ENCODE assay signal across 8 cellular contexts in the genomic region with DNA sequence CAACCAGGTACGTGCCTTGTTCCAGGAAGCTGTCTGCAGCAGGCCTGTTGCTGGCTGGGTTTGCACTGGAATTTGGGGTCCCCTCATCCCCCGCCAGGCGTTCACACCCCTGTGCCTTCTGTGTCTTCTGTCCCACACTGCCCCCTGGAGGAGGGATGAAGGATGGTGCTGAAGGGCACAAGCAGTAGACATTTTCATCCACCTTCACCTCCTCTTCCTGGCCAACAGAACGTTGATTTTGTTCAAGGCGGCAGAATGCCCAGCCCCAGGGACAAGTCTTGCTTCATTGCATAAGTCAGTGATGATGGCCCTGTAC.
DNase-seq lines count a peak whose midpoint lies in the region; ATAC-seq and TF ChIP-seq lines count a peak whose summit lies in the region.

No MANE protein-coding gene starts in this region.

- H3K27ac Mint-ChIP-seq in Caco-2 (ENCODE audit: unreplicated experiment), result no peak overlapping the region
- H3K27ac Mint-ChIP-seq in activated CD8-positive, alpha-beta memory T cell treated with anti-CD3 and anti-CD28 coated beads, Interleukin-2, amount 10 ng/mL, durations not matched to agents 7 days and 5 days, result no peak overlapping the region

- no peaks in the 10 kb centered on the region for H3K36me3 ChIP-seq in Caco-2 (ENCODE audit: control insufficient read depth, insufficient read depth, low read length)

- CTCF ChIA-PET in Caco-2 (lab: Charles Lee), result interaction anchor here (1.3 kb wide), 1 partner anchor 119 kb away, joined by 3 read pairs; no protein-coding TSS in a partner anchor
- CTCF ChIA-PET in activated CD8-positive, alpha-beta memory T cell treated with anti-CD3 and anti-CD28 coated beads, Interleukin-2, amount 10 ng/mL, durations not matched to agents 7 days and 5 days (lab: Charles Lee), result interaction anchor here (1.4 to 1.9 kb wide), 3 partner anchors 25 to 240 kb away, joined by 3 to 8 read pairs (median 5); no protein-coding TSS in a partner anchor

- peaks cover 51% of the 10 kb centered on the region for H3K4me1 ChIP-seq in Caco-2

- no peak overlapping the region for H3K4me3 ChIP-seq in Caco-2 (ENCODE audit: low read depth, low read length)
- H3K4me3 ChIP-seq in Jurkat, Clone E6-1 (ENCODE audit: low read length), result no peak overlapping the region
- H3K4me3 ChIP-seq in foreskin fibroblast (ENCODE audit: low read depth in 1 of 2, low read length in 2 of 2), result no peak overlapping the region

- no peaks in the 10 kb centered on the region for H3K36me3 Mint-ChIP-seq in Caco-2 (ENCODE audit: insufficient read depth, unreplicated experiment)
- H3K36me3 Mint-ChIP-seq in activated CD8-positive, alpha-beta memory T cell treated with anti-CD3 and anti-CD28 coated beads, Interleukin-2, amount 10 ng/mL, durations not matched to agents 7 days and 5 days, result no peaks in the 10 kb centered on the region

- H3K27me3 Mint-ChIP-seq in Caco-2 (ENCODE audit: insufficient read depth, unreplicated experiment), result no peaks in the 10 kb centered on the region
- no peaks in the 10 kb centered on the region for H3K27me3 Mint-ChIP-seq in activated CD8-positive, alpha-beta memory T cell treated with anti-CD3 and anti-CD28 coated beads, Interleukin-2, amount 10 ng/mL, durations not matched to agents 7 days and 5 days

- no peaks in the 10 kb centered on the region for H3K27me3 ChIP-seq in Caco-2 (replicated peaks; ENCODE audit: control insufficient read depth, insufficient read depth, low read length)

- no peaks in the 10 kb centered on the region for H3K9me3 ChIP-seq in Caco-2

- DNase-seq in Caco-2 (peak in 1 of 2 experiments; percentile 54), foreskin fibroblast (peak in 1 of 2 donors; percentile 16), NCI-H2081 (lab: John Stamatoyannopoulos, UW) (no peak), NOMO-1 treated with DMSO at 0.1 percent for 48 hours (lab: John Stamatoyannopoulos, UW; ENCODE audit: unreplicated experiment) (no peak)
- peak; percentile 51 for DNase-seq in Jurkat, Clone E6-1 (ENCODE audit: low read depth, low spot score)
- peak; percentile 60 for DNase-seq in activated CD8-positive, alpha-beta memory T cell treated with anti-CD3 and anti-CD28 coated beads, Interleukin-2, amount 10 ng/mL, durations not matched to agents 7 days and 5 days
- peak; percentile 56 to 62 for DNase-seq in stimulated activated CD4-positive, alpha-beta T cell treated with anti-CD3 and anti-CD28 coated beads, Interleukin-2, amount 100 ng/mL, for 24 hours

- peak; percentile 64 for ATAC-seq in activated CD8-positive, alpha-beta memory T cell treated with anti-CD3 and anti-CD28 coated beads, Interleukin-2, amount 10 ng/mL, durations not matched to agents 7 days and 5 days
- no peak for ATAC-seq in HG03342 (IDR thresholded peaks at IDR 0.05; ENCODE audit: unreplicated experiment)

- no peaks in the 10 kb centered on the region for H3K9me3 Mint-ChIP-seq in Caco-2 (ENCODE audit: unreplicated experiment)
- no peaks in the 10 kb centered on the region for H3K9me3 Mint-ChIP-seq in activated CD8-positive, alpha-beta memory T cell treated with anti-CD3 and anti-CD28 coated beads, Interleukin-2, amount 10 ng/mL, durations not matched to agents 7 days and 5 days (ENCODE audit: low read depth)

- no peak overlapping the region for H3K4me3 Mint-ChIP-seq in Caco-2 (ENCODE audit: unreplicated experiment)
- H3K4me3 Mint-ChIP-seq in activated CD8-positive, alpha-beta memory T cell treated with anti-CD3 and anti-CD28 coated beads, Interleukin-2, amount 10 ng/mL, durations not matched to agents 7 days and 5 days, result no peak overlapping the region

- no TSS peak for BruUV-seq in Caco-2 (replicated peaks; lab: Mats Ljungman, UMichigan)

- intact Hi-C loops in Caco-2 (cut with micrococcal nuclease; ENCODE audit: unreplicated experiment), result loop anchor here (1.0 to 10.0 kb wide), 2 partner anchors 74 to 120 kb away; no protein-coding TSS in a partner anchor

- POLR2A ChIA-PET in Caco-2 (lab: Charles Lee), result no interaction called here

- TF ChIP-seq CTCF in Caco-2 (IDR thresholded peaks at IDR 0.05; ENCODE audit: insufficient read depth in 1 of 2, low read depth in 1 of 2, low read length in 1 of 2, severe bottlenecking in 1 of 2, unreplicated experiment in 1 of 2) (peak; percentile 23 to 45), foreskin fibroblast (IDR thresholded peaks at IDR 0.05; ENCODE audit: low read depth, low read length) (peak; percentile 29)

- peaks cover 19% of the 10 kb centered on the region for H3K4me1 Mint-ChIP-seq in Caco-2 (ENCODE audit: low read depth, unreplicated experiment)
- no peaks in the 10 kb centered on the region for H3K4me1 Mint-ChIP-seq in activated CD8-positive, alpha-beta memory T cell treated with anti-CD3 and anti-CD28 coated beads, Interleukin-2, amount 10 ng/mL, durations not matched to agents 7 days and 5 days

Comparison
In these comparisons a context has a peak if more than half of its experiments do, and no peak if none do; other contexts are left out.
1. DNase-seq: peak in Jurkat, Clone E6-1 (single experiment), activated CD8-positive, alpha-beta memory T cell treated with anti-CD3 and anti-CD28 coated beads, Interleukin-2, amount 10 ng/mL, durations not matched to agents 7 days and 5 days (single experiment) and stimulated activated CD4-positive, alpha-beta T cell treated with anti-CD3 and anti-CD28 coated beads, Interleukin-2, amount 100 ng/mL, for 24 hours (2 of 2); none in NCI-H2081 (0 of 2) and NOMO-1 treated with DMSO at 0.1 percent for 48 hours (single experiment).